ENCODE assay signal across 1 cellular context in genomic region chr1:40702810-40703209, GRCh38.
A peak's percentile ranks its signal among the peaks of the same experiment; 100 is the strongest.
TF ChIP-seq lines count a peak whose summit lies in the region.

No MANE protein-coding gene starts in this region.

TF ChIP-seq in GM12878, 131 proteins besides CTCF, POLR2A, EP300 and RAD21:
- TF ChIP-seq DPF2 (IDR thresholded peaks at IDR 0.05) (peak; percentile 46; the same call in 1 of the 2 replicates), IKZF2 (IDR thresholded peaks at IDR 0.05) (peak; percentile 61 to 65; a peak in 2 of 4 replicates), SKIL (IDR thresholded peaks at IDR 0.05; ENCODE audit: low read depth, poor library complexity, severe bottlenecking) (peak; percentile 75), IKZF1 (conservative IDR thresholded peaks at IDR 0.05) (peak; percentile 56), RELB (IDR thresholded peaks at IDR 0.05; ENCODE audit: low read depth) (peak; percentile 56; the same call in 1 of the 2 replicates), EED (IDR thresholded peaks at IDR 0.05; ENCODE audit: low read depth) (peak; percentile 33; the same call in 1 of the 2 replicates), NR2F1 (conservative IDR thresholded peaks at IDR 0.05) (peak; percentile 88), MTA2 (IDR thresholded peaks at IDR 0.05; ENCODE audit: low read depth) (0 out of 2 replicates have a peak, but pooled peaks have one; percentile 14), BHLHE40 (IDR thresholded peaks at IDR 0.05; ENCODE audit: borderline replicate concordance in 1 of 2, low read depth in 2 of 2, low read length in 1 of 2) (peak in 1 of 2 experiments; percentile 85; a peak in 2 of 4 replicates)
